Comparison of ENCODE assay signal across 8 cellular contexts in the genomic region with DNA sequence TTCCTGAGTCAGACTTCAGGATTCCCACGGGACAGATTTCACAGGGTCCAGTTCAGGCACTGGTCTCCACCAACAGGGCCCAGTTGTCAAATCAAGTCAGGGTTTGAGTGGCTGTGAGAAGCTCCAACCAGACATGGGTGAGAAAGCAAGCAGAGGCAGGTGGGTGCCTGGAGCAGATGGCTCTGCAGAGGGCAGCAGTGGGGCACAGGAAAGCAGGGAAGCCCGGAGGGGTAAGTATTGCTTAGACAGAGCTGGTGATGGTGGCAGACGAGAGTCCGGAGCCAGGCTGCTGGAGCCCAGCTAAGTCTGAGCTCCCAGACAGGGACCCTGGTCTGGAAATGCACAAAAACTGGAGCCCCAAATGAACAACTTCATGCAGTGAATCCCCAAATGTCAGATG. TPM values are rescaled to one million over a fixed set of nuclear protein-coding genes. Genes with fewer than 3 reads are reported as not detected.
A peak's percentile ranks its signal among the peaks of the same experiment; 100 is the strongest.
DNase-seq lines count a peak whose midpoint lies in the region.

No MANE protein-coding gene starts in this region.

- intact Hi-C loops in posterior cingulate gyrus (cut with DNase I): no loop called here

- DNase-seq in activated T-cell treated with anti-CD3 and anti-CD28 coated beads, Interleukin-2, amount 50 U/mL, for 48 hours: peak; percentile 31 to 47
- DNase-seq in activated T-cell treated with anti-CD3 and anti-CD28 coated beads, Interleukin-2, amount 50 U/mL, for 1 hour: no peak
- peak; percentile 21 to 71 for DNase-seq in NCI-H526 (lab: John Stamatoyannopoulos, UW)
- peak; percentile 45 for DNase-seq in dermis blood vessel endothelial cell
- peak in 6 of 10 donors; percentile 39 to 92 (median 62) for DNase-seq in posterior cingulate gyrus
- DNase-seq in effector CD8-positive, alpha-beta T cell (lab: John Stamatoyannopoulos, UW): no peak
- DNase-seq in NCI-H2107 treated with DMSO at 0.1 percent for 48 hours (lab: John Stamatoyannopoulos, UW; ENCODE audit: unreplicated experiment): no peak
- DNase-seq in NCI-H146 (lab: John Stamatoyannopoulos, UW): no peak

RNA-seq across cellular contexts. Expression of a gene that starts 40.4 kb away (rescaled TPM):
- 0.28 and 0.34 TPM in 2 replicates for total RNA-seq in dermis blood vessel endothelial cell

Comparison
In these comparisons a context has a peak if more than half of its experiments do, and no peak if none do; other contexts are left out.
1. DNase-seq: peak in activated T-cell treated with anti-CD3 and anti-CD28 coated beads, Interleukin-2, amount 50 U/mL, for 48 hours (2 of 2), NCI-H526 (2 of 2), dermis blood vessel endothelial cell (single experiment) and posterior cingulate gyrus (6 of 10); none in activated T-cell treated with anti-CD3 and anti-CD28 coated beads, Interleukin-2, amount 50 U/mL, for 1 hour (single experiment), effector CD8-positive, alpha-beta T cell (single experiment), NCI-H2107 treated with DMSO at 0.1 percent for 48 hours (single experiment) and NCI-H146 (single experiment).